Comparison of ENCODE assay signal across 9 cellular contexts in the genomic region with DNA sequence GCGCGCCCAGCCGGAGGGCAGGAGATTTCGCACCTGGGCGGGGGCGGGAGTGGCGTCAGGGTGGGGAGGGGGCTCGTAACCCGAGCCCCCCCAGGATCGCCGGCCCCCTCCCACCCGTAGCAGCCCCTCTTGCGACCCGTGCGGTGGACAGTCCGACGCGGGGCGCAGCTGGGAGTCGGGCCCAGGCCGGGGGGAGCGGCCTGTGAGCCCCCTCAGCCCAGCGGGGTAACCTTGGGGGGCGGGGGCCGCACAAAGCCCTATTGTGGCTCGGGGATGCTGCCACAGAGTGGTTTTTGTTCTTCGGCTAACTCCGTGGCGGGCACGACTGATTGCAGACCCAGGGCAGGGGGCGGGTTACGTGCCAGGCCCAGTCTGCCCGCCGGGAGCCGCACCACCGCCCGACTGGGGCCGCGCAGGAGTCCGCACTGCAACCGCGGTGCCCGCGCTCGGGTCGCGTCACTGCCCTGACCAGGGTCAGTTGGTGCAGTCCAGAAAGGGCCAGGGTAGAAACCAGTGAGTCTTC. TPM values are rescaled to one million over a fixed set of nuclear protein-coding genes. Genes with fewer than 3 reads are reported as not detected.
A peak's percentile ranks its signal among the peaks of the same experiment; 100 is the strongest.
DNase-seq lines count a peak whose midpoint lies in the region; ATAC-seq and TF ChIP-seq lines count a peak whose summit lies in the region.
"Had no signal": no experiment of that assay in that cellular context is flagged by ENCODE, and none has a peak within 500 bp of the region (broad histone marks: within the 10 kb centered on the region; RNA-seq: fewer than 3 reads in every experiment).

No MANE protein-coding gene starts in this region.

- ATAC-seq in T-helper 17 cell (no peak), GM18870 (IDR thresholded peaks at IDR 0.05; ENCODE audit: unreplicated experiment) (no peak)
- ATAC-seq in stimulated activated naive CD8-positive, alpha-beta T cell treated with anti-CD3 and anti-CD28 coated beads, Interleukin-15, amount 100 ng/mL, for 72 hours = no peak

- peaks cover 7% of the 10 kb centered on the region for H3K27me3 Mint-ChIP-seq in T-helper 17 cell
- H3K27me3 Mint-ChIP-seq in stimulated activated naive CD8-positive, alpha-beta T cell treated with anti-CD3 and anti-CD28 coated beads, Interleukin-15, amount 100 ng/mL, for 72 hours = peaks cover 28% of the 10 kb centered on the region

- H4K8ac ChIP-seq in mesenchymal stem cell (ENCODE audit: low read length) = peak overlapping the region; percentile 84

- peak overlapping the region; percentile 82 for H3K27ac ChIP-seq in duodenal mucosa (ENCODE audit: low read depth, low read length)
- H3K27ac ChIP-seq in mesenchymal stem cell (ENCODE audit: low read length, poor library complexity, severe bottlenecking) = no peak overlapping the region

- H3K9ac ChIP-seq in duodenal mucosa (ENCODE audit: low read depth in 1 of 2, low read length in 2 of 2) (peak overlapping the region in 1 of 2 donors; percentile 77), mesenchymal stem cell (ENCODE audit: low read length) (peak overlapping the region; percentile 94)

- H3K23ac ChIP-seq in mesenchymal stem cell (ENCODE audit: low read length in 2 of 2) = peak overlapping the region in 1 of 2 experiments; percentile 73

- peak overlapping the region in 1 of 2 experiments; percentile 75 for H3K14ac ChIP-seq in mesenchymal stem cell (ENCODE audit: low read length in 2 of 2)

- peak overlapping the region; percentile 36 to 42 for H3K4ac ChIP-seq in mesenchymal stem cell (ENCODE audit: low read depth in 1 of 2, low read length in 2 of 2)

- no peak overlapping the region for H4K91ac ChIP-seq in mesenchymal stem cell (ENCODE audit: low read length)

- H3K4me3 ChIP-seq in duodenal mucosa (ENCODE audit: low read depth in 1 of 2, low read length in 2 of 2) = peak overlapping the region; percentile 54 to 68
- H3K4me3 ChIP-seq in mesenchymal stem cell (ENCODE audit: insufficient read depth in 1 of 2, low read depth in 1 of 2, low read length in 2 of 2) = peak overlapping the region; percentile 55 to 79

- H3K4me1 Mint-ChIP-seq in T-helper 17 cell = peaks cover 23% of the 10 kb centered on the region
- peaks cover 47% of the 10 kb centered on the region for H3K4me1 Mint-ChIP-seq in stimulated activated naive CD8-positive, alpha-beta T cell treated with anti-CD3 and anti-CD28 coated beads, Interleukin-15, amount 100 ng/mL, for 72 hours

- in situ Hi-C loops in GM13976 (cut with MboI; ENCODE audit: low sequenced_read_pairs, unreplicated experiment) = no loop called here

- no peaks in the 10 kb centered on the region for H3K9me3 ChIP-seq in T-helper 17 cell (ENCODE audit: control insufficient read depth, low read length, poor library complexity, severe bottlenecking)
- H3K9me3 ChIP-seq in duodenal mucosa (ENCODE audit: control insufficient read depth in 1 of 2, low read length in 2 of 2) = no peaks in the 10 kb centered on the region
- H3K9me3 ChIP-seq in mesenchymal stem cell (ENCODE audit: control insufficient read depth, low read length) = no peaks in the 10 kb centered on the region

- H3K4me1 ChIP-seq in duodenal mucosa (ENCODE audit: control insufficient read depth in 1 of 2, insufficient read depth in 2 of 2, low read length in 2 of 2) (peaks cover 17 to 27% of the 10 kb centered on the region in 2 donors), mesenchymal stem cell (ENCODE audit: control insufficient read depth, insufficient read depth, low read depth, low read length) (peaks cover 20% of the 10 kb centered on the region)

- peak overlapping the region; percentile 95 for H3K4me3 Mint-ChIP-seq in T-helper 17 cell
- peak overlapping the region; percentile 89 to 90 for H3K4me3 Mint-ChIP-seq in stimulated activated naive CD8-positive, alpha-beta T cell treated with anti-CD3 and anti-CD28 coated beads, Interleukin-15, amount 100 ng/mL, for 72 hours

- H3K9me3 Mint-ChIP-seq in stimulated activated naive CD8-positive, alpha-beta T cell treated with anti-CD3 and anti-CD28 coated beads, Interleukin-15, amount 100 ng/mL, for 72 hours = no peaks in the 10 kb centered on the region

- no peak overlapping the region for H3K27ac Mint-ChIP-seq in T-helper 17 cell
- peak overlapping the region; percentile 54 to 91 for H3K27ac Mint-ChIP-seq in stimulated activated naive CD8-positive, alpha-beta T cell treated with anti-CD3 and anti-CD28 coated beads, Interleukin-15, amount 100 ng/mL, for 72 hours

- DNase-seq in GM13976 (ENCODE audit: low spot score) = peak; percentile 59
- DNase-seq in T-helper 17 cell = peak in 1 of 3 donors; percentile 23
- peak; percentile 24 for DNase-seq in mesenchymal stem cell
- peak; percentile 22 to 33 for DNase-seq in stimulated activated naive CD8-positive, alpha-beta T cell treated with anti-CD3 and anti-CD28 coated beads, Interleukin-15, amount 100 ng/mL, for 72 hours
- no peak for DNase-seq in NCI-H2107 (lab: John Stamatoyannopoulos, UW)
- DNase-seq in kidney glomerular epithelial cell (lab: John Stamatoyannopoulos, UW) = no peak

- peak overlapping the region; percentile 56 for H2AFZ ChIP-seq in mesenchymal stem cell (ENCODE audit: low read depth, low read length)

- peak overlapping the region; percentile 85 for H3K4me2 ChIP-seq in mesenchymal stem cell (ENCODE audit: low read length, poor library complexity, severe bottlenecking)

- peaks cover 3% of the 10 kb centered on the region for H3K79me1 ChIP-seq in mesenchymal stem cell (replicated peaks; ENCODE audit: low read length, poor library complexity, severe bottlenecking)

- peaks cover 4 to 9% of the 10 kb centered on the region in 2 donors for H3K27me3 ChIP-seq in duodenal mucosa (ENCODE audit: control insufficient read depth in 1 of 2, insufficient read depth in 2 of 2, low read length in 2 of 2)
- H3K27me3 ChIP-seq in mesenchymal stem cell (ENCODE audit: control insufficient read depth in 1 of 2, insufficient read depth in 1 of 2, low read length in 2 of 2) = peaks cover 15 to 24% of the 10 kb centered on the region in 2 experiments

- H2BK15ac ChIP-seq in mesenchymal stem cell (ENCODE audit: low read depth, poor library complexity, severe bottlenecking) = peak overlapping the region; percentile 19

- H2BK12ac ChIP-seq in mesenchymal stem cell (ENCODE audit: low read length in 2 of 2) = peak overlapping the region in 1 of 2 experiments; percentile 40

- H3K18ac ChIP-seq in mesenchymal stem cell (ENCODE audit: low read depth in 1 of 2, low read length in 2 of 2) = peak overlapping the region; percentile 81

- no peak overlapping the region for H2AK5ac ChIP-seq in mesenchymal stem cell (ENCODE audit: low read length, severe bottlenecking)

- H3K36me3 ChIP-seq in duodenal mucosa (ENCODE audit: control insufficient read depth in 1 of 2, insufficient read depth in 2 of 2, low read length in 2 of 2) (no peaks in the 10 kb centered on the region), mesenchymal stem cell (ENCODE audit: control insufficient read depth in 1 of 2, insufficient read depth in 2 of 2, low read depth in 1 of 2, low read length in 2 of 2) (no peaks in the 10 kb centered on the region)

- peaks cover 10% of the 10 kb centered on the region for H3K36me3 Mint-ChIP-seq in T-helper 17 cell (ENCODE audit: low read depth)

- peak overlapping the region; percentile 80 for H2BK120ac ChIP-seq in mesenchymal stem cell (ENCODE audit: low read depth, low read length)

- TF ChIP-seq CTCF in GM13976 (IDR thresholded peaks at IDR 0.05; ENCODE audit: borderline replicate concordance, control extremely low read depth, extremely low read depth, insufficient read depth, missing control alignments) = no peak

- H2BK5ac ChIP-seq in mesenchymal stem cell (ENCODE audit: low read depth, low read length, poor library complexity, severe bottlenecking) = no peak overlapping the region

- WGBS in mesenchymal stem cell = 3% methylated on average over 44 of the region's 47 CpGs

RNA-seq across cellular contexts. Expression of a gene that starts 4.2 kb away (rescaled TPM):
- 10 to 100 TPM; 31.2 to 31.8 TPM for total RNA-seq in T-helper 17 cell
- 33.4 TPM for polyA plus RNA-seq in mesenchymal stem cell (2013, experiment 1 of 2)
- polyA plus RNA-seq in mesenchymal stem cell (2013, experiment 2 of 2) = 32.3 TPM

RNA-seq across cellular contexts. Expression of a gene that starts 10.6 kb away (rescaled TPM):
- not detected for total RNA-seq in T-helper 17 cell
- 0.01 TPM for polyA plus RNA-seq in mesenchymal stem cell (2013, experiment 1 of 2)
- not detected for polyA plus RNA-seq in mesenchymal stem cell (2013, experiment 2 of 2)
- total RNA-seq: subcutaneous adipose tissue had no signal

RNA-seq across cellular contexts. Expression of a gene that starts 26.1 kb away (rescaled TPM):
- total RNA-seq in T-helper 17 cell = 10 to 100 TPM; 30.6 to 32.5 TPM
- polyA plus RNA-seq in mesenchymal stem cell (2013, experiment 1 of 2) = 78.3 TPM
- polyA plus RNA-seq in mesenchymal stem cell (2013, experiment 2 of 2) = 77.9 TPM

RNA-seq across cellular contexts. Expression of a gene that starts 30.3 kb away (rescaled TPM):
- 100 to 1,000 TPM; 566 to 600 TPM for total RNA-seq in T-helper 17 cell
- 447 TPM for polyA plus RNA-seq in mesenchymal stem cell (2013, experiment 1 of 2)
- 458 TPM for polyA plus RNA-seq in mesenchymal stem cell (2013, experiment 2 of 2)

RNA-seq across cellular contexts. Expression of a gene that starts 54.4 kb away (rescaled TPM):
- total RNA-seq in T-helper 17 cell = 10 to 100 TPM; 69.6 to 75.1 TPM
- polyA plus RNA-seq in mesenchymal stem cell (2013, experiment 1 of 2) = 29.4 TPM
- 27.5 TPM for polyA plus RNA-seq in mesenchymal stem cell (2013, experiment 2 of 2)

Comparison
In these comparisons a context has a peak if more than half of its experiments do, and no peak if none do; other contexts are left out.
1. DNase-seq: peak in GM13976 (single experiment), mesenchymal stem cell (single experiment) and stimulated activated naive CD8-positive, alpha-beta T cell treated with anti-CD3 and anti-CD28 coated beads, Interleukin-15, amount 100 ng/mL, for 72 hours (2 of 2); none in NCI-H2107 (single experiment) and kidney glomerular epithelial cell (single experiment).